In the genomic region with DNA sequence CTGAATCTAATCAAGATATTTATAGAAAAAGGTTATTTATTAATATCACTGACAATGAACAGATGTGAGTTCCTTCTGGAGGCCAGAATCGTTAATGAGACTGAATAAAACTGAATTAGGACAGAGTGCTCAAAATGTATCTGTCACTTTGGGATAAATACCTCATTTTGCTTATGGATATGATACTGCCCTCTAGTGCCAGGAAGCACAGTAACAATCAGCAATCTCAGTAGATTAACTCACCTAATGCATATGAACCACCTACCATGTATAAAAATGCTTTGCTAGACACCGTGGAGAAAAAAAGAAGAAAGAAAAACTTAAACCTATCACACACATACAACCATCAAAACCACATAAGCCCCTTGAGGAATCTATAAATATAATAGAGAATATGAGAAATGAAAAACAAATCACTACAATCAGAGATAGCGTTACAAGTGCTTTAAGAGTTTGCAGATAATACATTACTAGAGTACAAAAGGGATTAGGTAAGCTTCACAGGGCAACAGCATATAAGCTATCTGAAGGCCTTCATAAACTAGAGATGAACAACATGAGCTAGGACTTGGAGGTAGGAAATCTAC, we compare ENCODE assay signal across 8 cellular contexts.
DNase-seq lines count a peak whose midpoint lies in the region; ATAC-seq and TF ChIP-seq lines count a peak whose summit lies in the region.

No MANE protein-coding gene starts in this region.

- H3K36me3 ChIP-seq in DND-41 (ENCODE audit: insufficient read depth, low read length) = peaks cover 6% of the 10 kb centered on the region; the same call in 1 of the 2 replicates

- ATAC-seq in DND-41 (ENCODE audit: insufficient read depth, low read depth) (peak; percentile 72), naive B cell (ENCODE audit: low read depth in 2 of 2) (no peak), GM21526 (IDR thresholded peaks at IDR 0.05; ENCODE audit: low FRiP score, unreplicated experiment) (no peak)

- no peaks in the 10 kb centered on the region for H3K27me3 ChIP-seq in DND-41 (ENCODE audit: insufficient read depth, low read length, poor library complexity)

- in situ Hi-C loops in ACHN (cut with HindIII; ENCODE audit: low pct_ligation_motif_present, low pct_unique_long_range_greater_than_20kb, low sequenced_read_pairs) = no loop called here

- no peaks in the 10 kb centered on the region for H3K36me3 Mint-ChIP-seq in naive B cell

- peaks cover 7% of the 10 kb centered on the region for H3K79me2 ChIP-seq in DND-41 (ENCODE audit: insufficient read depth, low read length)

- H3K9me3 Mint-ChIP-seq in naive B cell = no peaks in the 10 kb centered on the region

- DNase-seq in ACHN (peak; percentile 40), DND-41 (no peak), NCI-H2227 (lab: John Stamatoyannopoulos, UW; ENCODE audit: unreplicated experiment) (peak; percentile 28), naive B cell (peak; percentile 29)
- DNase-seq in central memory CD4-positive, alpha-beta T cell = peak; percentile 31
- DNase-seq in effector CD8-positive, alpha-beta T cell (lab: John Stamatoyannopoulos, UW) = no peak
- DNase-seq in activated CD4-positive, CD25-positive, alpha-beta regulatory T cell (lab: John Stamatoyannopoulos, UW) = no peak

- no peak overlapping the region for H3K4me3 ChIP-seq in DND-41 (ENCODE audit: low read depth in 1 of 2, low read length in 2 of 2)

- TF ChIP-seq CTCF in DND-41 (IDR thresholded peaks at IDR 0.05; ENCODE audit: borderline replicate concordance, extremely low read depth, low read length, poor library complexity, severe bottlenecking) = peak; percentile 84

- H3K9ac ChIP-seq in DND-41 (ENCODE audit: low read depth, low read length) = no peak overlapping the region

- peak overlapping the region in 5 of 6 donors; percentile 8 to 91 (median 57) for H3K27ac Mint-ChIP-seq in naive B cell

- 0 out of 2 replicates have a peak, but pooled peaks cover 3% of the 10 kb centered on the region for H4K20me1 ChIP-seq in DND-41 (ENCODE audit: insufficient read depth, low read length)

- no peaks in the 10 kb centered on the region for H3K4me1 ChIP-seq in DND-41 (ENCODE audit: insufficient read depth, low read length)

- no peak overlapping the region for H2AFZ ChIP-seq in DND-41 (ENCODE audit: low read depth, low read length)

- H3K4me2 ChIP-seq in DND-41 (ENCODE audit: insufficient read depth, low read length) = no peak overlapping the region

- H3K27me3 Mint-ChIP-seq in naive B cell = no peaks in the 10 kb centered on the region

- H3K4me3 Mint-ChIP-seq in naive B cell = no peak overlapping the region

- H3K4me1 Mint-ChIP-seq in naive B cell = peaks cover 23 to 31% (median 27%) of the 10 kb centered on the region in 3 donors

- H3K9me3 ChIP-seq in DND-41 (ENCODE audit: insufficient read depth, low read length, severe bottlenecking) = no peaks in the 10 kb centered on the region

- H3K27ac ChIP-seq in DND-41 (ENCODE audit: low read length) = no peak overlapping the region

Comparison
In these comparisons a context has a peak if more than half of its experiments do, and no peak if none do; other contexts are left out.
1. DNase-seq: peak in ACHN (single experiment), NCI-H2227 (single experiment), central memory CD4-positive, alpha-beta T cell (single experiment) and naive B cell (single experiment); none in DND-41 (single experiment), effector CD8-positive, alpha-beta T cell (single experiment) and activated CD4-positive, CD25-positive, alpha-beta regulatory T cell (0 of 4).